Comparison of ENCODE assay signal across 9 cellular contexts in the genomic region with DNA sequence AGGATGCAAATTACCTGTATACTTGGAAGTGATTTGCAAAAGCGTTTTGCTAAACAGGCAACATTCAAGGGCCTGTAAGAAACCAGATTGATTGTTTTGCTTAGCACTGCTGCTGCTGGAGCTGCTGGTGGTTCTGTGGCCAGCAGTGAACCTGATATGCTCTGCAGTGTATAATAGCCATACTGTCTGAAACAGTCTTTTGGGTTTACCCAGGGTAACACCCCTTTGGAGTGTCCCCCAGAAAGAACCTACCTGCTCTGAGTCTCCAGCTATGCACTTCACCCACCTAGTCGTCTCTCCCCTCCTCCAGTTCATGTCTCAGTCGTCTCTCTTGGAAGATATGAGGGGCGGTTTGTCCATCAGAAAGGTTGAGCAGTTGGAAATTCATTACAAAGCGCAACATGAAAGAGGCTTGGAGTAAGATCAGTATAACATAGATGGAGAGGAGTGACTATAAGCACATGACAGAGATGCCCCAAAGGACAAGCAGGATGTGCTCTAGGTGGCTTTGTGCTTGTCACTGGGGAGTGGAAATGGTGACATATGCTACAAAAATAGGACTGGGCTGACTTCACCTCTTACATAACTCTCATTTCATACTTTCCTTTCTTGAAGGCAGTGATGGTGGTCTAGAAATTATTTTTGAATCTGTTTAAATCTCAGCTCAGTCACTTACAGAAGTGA. TPM values are rescaled to one million over a fixed set of nuclear protein-coding genes. Genes with fewer than 3 reads are reported as not detected.
DNase-seq lines count a peak whose midpoint lies in the region; ATAC-seq and TF ChIP-seq lines count a peak whose summit lies in the region.
"Had no signal": no experiment of that assay in that cellular context is flagged by ENCODE, and none has a peak within 500 bp of the region (broad histone marks: within the 10 kb centered on the region; RNA-seq: fewer than 3 reads in every experiment).

No MANE protein-coding gene starts in this region.

- H3K27ac Mint-ChIP-seq in activated T-helper 2 cell treated with anti-CD3 and anti-CD28 coated beads, Interferon-gamma antibody, Interleukin-2, Interleukin-4, amounts not matched to agents 10 μg/mL and 5 μg/mL and 100 μg/mL, durations not matched to agents 14 hours and 24 hours and 36 hours: peak overlapping the region; percentile 9
- H3K27ac Mint-ChIP-seq in stimulated activated naive CD8-positive, alpha-beta T cell treated with anti-CD3 and anti-CD28 coated beads, Interleukin-15, Interleukin-2, amounts not matched to agents 100 ng/mL and 50 ng/mL, for 24 hours: peak overlapping the region; percentile 57

- peak overlapping the region in 11 of 12 donors; percentile 23 to 96 (median 64) for H3K27ac ChIP-seq in heart left ventricle

- DNase-seq in heart left ventricle: no peak
- DNase-seq in Right ventricle myocardium inferior (ENCODE audit: missing footprints): no peak
- no peak for DNase-seq in activated T-helper 2 cell treated with anti-CD3 and anti-CD28 coated beads, Interferon-gamma antibody, Interleukin-2, Interleukin-4, amounts not matched to agents 10 μg/mL and 5 μg/mL and 100 μg/mL, durations not matched to agents 14 hours and 24 hours and 36 hours (ENCODE audit: low spot score)
- no peak for DNase-seq in SW 1271 (lab: John Stamatoyannopoulos, UW)
- DNase-seq in activated CD4-positive, alpha-beta T cell treated with anti-CD3 and anti-CD28 coated beads, Interleukin-2, amount 50 U/mL, for 48 hours: no peak
- no peak for DNase-seq in NCI-H1930 (lab: John Stamatoyannopoulos, UW)
- DNase-seq: NCI-H1105 had no signal

- H3K4me3 ChIP-seq in heart left ventricle: peak overlapping the region in 7 of 12 donors; percentile 6 to 93 (median 17)

- H3K4me1 Mint-ChIP-seq in activated T-helper 2 cell treated with anti-CD3 and anti-CD28 coated beads, Interferon-gamma antibody, Interleukin-2, Interleukin-4, amounts not matched to agents 10 μg/mL and 5 μg/mL and 100 μg/mL, durations not matched to agents 14 hours and 24 hours and 36 hours (ENCODE audit: low read depth): peaks cover 37% of the 10 kb centered on the region
- H3K4me1 Mint-ChIP-seq in stimulated activated naive CD8-positive, alpha-beta T cell treated with anti-CD3 and anti-CD28 coated beads, Interleukin-15, Interleukin-2, amounts not matched to agents 100 ng/mL and 50 ng/mL, for 24 hours (ENCODE audit: low read depth): peaks cover 71% of the 10 kb centered on the region

- H3K4me1 ChIP-seq in heart left ventricle: peaks cover 0 to 66% (median 56%) of the 10 kb centered on the region in 12 donors

- H3K36me3 ChIP-seq in heart left ventricle: no peaks in the 10 kb centered on the region

- no peak for TF ChIP-seq POLR2A in heart left ventricle (IDR thresholded peaks at IDR 0.05)

- no peak for TF ChIP-seq CTCF in heart left ventricle (IDR thresholded peaks at IDR 0.05)

- H3K27me3 ChIP-seq in heart left ventricle: no peaks in the 10 kb centered on the region

- 47 to 61% (median 49%) methylated on average over 5 of the region's 5 CpGs for WGBS in heart left ventricle, 4 donors

- ATAC-seq in heart left ventricle: peak in 2 of 4 donors; percentile 22 to 41
- ATAC-seq in Right ventricle myocardium inferior: no peak
- ATAC-seq in HG03060 (IDR thresholded peaks at IDR 0.05; ENCODE audit: low read depth, unreplicated experiment): peak; percentile 38

- intact Hi-C loops in heart left ventricle (cut with DNase I) (loop anchor here in 2 of 10 donors (5.0 to 10.0 kb wide), 2 partner anchors 102 to 164 kb away; partner anchors contain the start of gene RAF1 (in 1 of the 2)), Right ventricle myocardium inferior (cut with DNase I) (no loop called here)
- intact Hi-C loops in activated T-helper 2 cell treated with anti-CD3 and anti-CD28 coated beads, Interferon-gamma antibody, Interleukin-2, Interleukin-4, amounts not matched to agents 10 μg/mL and 5 μg/mL and 100 μg/mL, durations not matched to agents 14 hours and 24 hours and 36 hours (cut with micrococcal nuclease): no loop called here

- H3K4me3 Mint-ChIP-seq in activated T-helper 2 cell treated with anti-CD3 and anti-CD28 coated beads, Interferon-gamma antibody, Interleukin-2, Interleukin-4, amounts not matched to agents 10 μg/mL and 5 μg/mL and 100 μg/mL, durations not matched to agents 14 hours and 24 hours and 36 hours (ENCODE audit: low read depth): no peak overlapping the region
- H3K4me3 Mint-ChIP-seq in stimulated activated naive CD8-positive, alpha-beta T cell treated with anti-CD3 and anti-CD28 coated beads, Interleukin-15, Interleukin-2, amounts not matched to agents 100 ng/mL and 50 ng/mL, for 24 hours: peak overlapping the region; percentile 23

- H3K36me3 Mint-ChIP-seq in activated T-helper 2 cell treated with anti-CD3 and anti-CD28 coated beads, Interferon-gamma antibody, Interleukin-2, Interleukin-4, amounts not matched to agents 10 μg/mL and 5 μg/mL and 100 μg/mL, durations not matched to agents 14 hours and 24 hours and 36 hours (ENCODE audit: low read depth): peaks cover 14% of the 10 kb centered on the region
- peaks cover 15% of the 10 kb centered on the region for H3K36me3 Mint-ChIP-seq in stimulated activated naive CD8-positive, alpha-beta T cell treated with anti-CD3 and anti-CD28 coated beads, Interleukin-15, Interleukin-2, amounts not matched to agents 100 ng/mL and 50 ng/mL, for 24 hours (ENCODE audit: low read depth)

- H3K27me3 Mint-ChIP-seq in activated T-helper 2 cell treated with anti-CD3 and anti-CD28 coated beads, Interferon-gamma antibody, Interleukin-2, Interleukin-4, amounts not matched to agents 10 μg/mL and 5 μg/mL and 100 μg/mL, durations not matched to agents 14 hours and 24 hours and 36 hours (ENCODE audit: low read depth): no peaks in the 10 kb centered on the region
- no peaks in the 10 kb centered on the region for H3K27me3 Mint-ChIP-seq in stimulated activated naive CD8-positive, alpha-beta T cell treated with anti-CD3 and anti-CD28 coated beads, Interleukin-15, Interleukin-2, amounts not matched to agents 100 ng/mL and 50 ng/mL, for 24 hours

- H3K9me3 Mint-ChIP-seq in activated T-helper 2 cell treated with anti-CD3 and anti-CD28 coated beads, Interferon-gamma antibody, Interleukin-2, Interleukin-4, amounts not matched to agents 10 μg/mL and 5 μg/mL and 100 μg/mL, durations not matched to agents 14 hours and 24 hours and 36 hours: peaks cover 10% of the 10 kb centered on the region
- H3K9me3 Mint-ChIP-seq in stimulated activated naive CD8-positive, alpha-beta T cell treated with anti-CD3 and anti-CD28 coated beads, Interleukin-15, Interleukin-2, amounts not matched to agents 100 ng/mL and 50 ng/mL, for 24 hours: peaks cover 6% of the 10 kb centered on the region

- H3K9me3 ChIP-seq in heart left ventricle: peaks cover 0 to 7% (median 0%) of the 10 kb centered on the region in 12 donors

RNA-seq across cellular contexts. Expression of gene MKRN2, which starts 3.8 kb away (rescaled TPM):
- 10 to 100 TPM; 27.6 to 42.2 (median 32.9) TPM for total RNA-seq in heart left ventricle
- 10 to 100 TPM; 23.2 to 33.9 TPM for polyA plus RNA-seq in heart left ventricle
- total RNA-seq in Right ventricle myocardium inferior: 31.0 TPM
- total RNA-seq in activated T-helper 2 cell treated with anti-CD3 and anti-CD28 coated beads, Interferon-gamma antibody, Interleukin-2, Interleukin-4, amounts not matched to agents 10 μg/mL and 5 μg/mL and 100 μg/mL, durations not matched to agents 14 hours and 24 hours and 36 hours: 21.9 and 24.7 TPM in 2 replicates

RNA-seq across cellular contexts. Expression of gene MKRN2OS, which starts 15.3 kb away (rescaled TPM):
- total RNA-seq in heart left ventricle (10 to 100 TPM in 1 of 9 donors, 1 to 10 TPM in 4, under 1 TPM in 1, not detected in 3; 0.42 to 11.4 (median 1.7) TPM), Right ventricle myocardium inferior (not detected)
- polyA plus RNA-seq in heart left ventricle: 1 to 10 TPM in 1 of 2 donors, not detected in 1; 1.1 TPM
- not detected in 2 replicates for total RNA-seq in activated T-helper 2 cell treated with anti-CD3 and anti-CD28 coated beads, Interferon-gamma antibody, Interleukin-2, Interleukin-4, amounts not matched to agents 10 μg/mL and 5 μg/mL and 100 μg/mL, durations not matched to agents 14 hours and 24 hours and 36 hours
